Comparison of ENCODE assay signal across 25 cellular contexts in the genomic region with DNA sequence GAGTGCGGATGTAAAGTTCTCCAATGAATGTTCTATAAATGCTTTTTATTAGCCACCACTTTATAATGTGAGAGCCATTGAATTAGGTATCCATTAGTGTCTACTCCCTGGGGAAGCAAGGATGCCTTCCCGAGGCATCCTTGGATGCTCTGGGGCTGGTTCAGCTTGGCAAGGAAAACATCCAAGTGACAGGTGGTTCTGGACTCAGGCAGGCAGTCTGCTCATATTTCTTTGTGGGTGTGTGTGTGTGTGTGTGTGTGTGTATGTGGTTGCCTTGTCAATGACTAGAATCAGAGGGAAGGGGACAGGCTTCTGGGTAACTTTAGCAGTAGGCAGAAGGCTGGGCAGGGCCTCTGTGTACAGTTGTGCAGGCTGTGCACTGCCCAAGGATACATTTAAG.
"Had no signal": no experiment of that assay in that cellular context is flagged by ENCODE, and none has a peak within 500 bp of the region (broad histone marks: within the 10 kb centered on the region; RNA-seq: fewer than 3 reads in every experiment).

No MANE protein-coding gene starts in this region.

- H2AFZ ChIP-seq: PC-9 had no signal

- H3K27ac ChIP-seq: PC-9, SK-N-MC, VCaP had no signal

- ATAC-seq: activated T-cell treated with anti-CD3 and anti-CD28 coated beads, Interleukin-2, amount 50 U/mL, for 4 hours; K562; T-cell had no signal

- H3K4me2 ChIP-seq: PC-9 had no signal

- DNase-seq: activated CD4-positive, alpha-beta memory T cell treated with anti-CD3 and anti-CD28 coated beads for 36 hours; activated CD4-positive, alpha-beta T cell treated with anti-CD3 and anti-CD28 coated beads, Interleukin-2, amount 10 ng/mL, durations not matched to agents 7 days and 5 days; activated CD4-positive, CD25-positive, alpha-beta regulatory T cell; activated CD8-positive, alpha-beta memory T cell treated with anti-CD3 and anti-CD28 coated beads for 24 hours; activated effector memory CD4-positive, alpha-beta T cell treated with anti-CD3 and anti-CD28 coated beads, Interleukin-2, amount 50 U/mL, for 16 hours; activated naive CD4-positive, alpha-beta T cell treated with Interleukin-2 at 50 U/mL for 16 hours; activated T-cell treated with anti-CD3 and anti-CD28 coated beads, Interleukin-2, amount 50 U/mL, for 4 hours; amygdala; Karpas-422; MM.1S; NCI-H1105; NCI-H1436; NCI-H187 treated with DMSO at 0.1 percent for 48 hours; NCI-H2081 treated with DMSO at 0.1 percent for 48 hours; NCI-H524 treated with DMSO at 0.1 percent for 48 hours; NCI-H82; NK-92 treated with Interleukin-12 subunit alpha and Interleukin-12 subunit beta, amount 100 ng/mL, for 24 hours; PC-9; SIG-M5; T-cell; T-helper 2 cell; T1000 had no signal

- H3K4me3 ChIP-seq: K562, PC-9, SK-N-MC had no signal
